Comparison of ENCODE assay signal across 8 cellular contexts in the genomic region with DNA sequence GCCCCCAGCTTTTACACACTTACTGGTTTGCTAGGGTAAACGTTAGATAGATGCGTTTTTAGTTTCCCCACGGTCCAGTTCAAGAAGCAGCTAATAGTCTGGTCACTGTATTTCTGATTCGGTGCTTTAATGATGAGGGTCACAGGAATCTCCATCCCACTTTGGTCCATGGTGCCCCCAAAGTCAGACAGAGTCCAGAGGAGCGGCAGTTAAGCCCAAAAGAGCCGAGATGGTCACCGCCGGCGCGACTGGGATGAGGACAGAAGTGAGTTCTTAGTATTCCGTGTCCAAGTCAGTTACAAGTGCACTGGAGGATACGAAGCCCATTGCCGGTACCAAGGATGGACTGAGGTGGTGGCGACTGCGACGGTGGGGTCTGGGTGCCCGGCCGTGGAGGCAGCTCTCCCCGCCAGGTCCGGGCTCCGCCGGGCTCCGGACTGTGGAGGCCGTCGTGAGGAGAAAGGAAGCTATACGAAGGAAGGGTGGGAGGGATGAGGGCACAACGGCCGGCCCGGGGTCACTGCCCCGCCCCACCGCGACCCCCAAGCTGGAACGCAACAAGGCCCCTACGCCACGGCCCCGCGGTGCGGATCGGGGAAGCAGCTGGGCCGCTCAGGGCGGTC. TPM values are rescaled to one million over a fixed set of nuclear protein-coding genes. Genes with fewer than 3 reads are reported as not detected.
DNase-seq lines count a peak whose midpoint lies in the region; ATAC-seq and TF ChIP-seq lines count a peak whose summit lies in the region.

No MANE protein-coding gene starts in this region.

- peaks cover 0 to 7% (median 0%) of the 10 kb centered on the region in 3 donors for H3K9me3 Mint-ChIP-seq in T-cell
- peaks cover 0 to 4% (median 0%) of the 10 kb centered on the region in 11 donors for H3K9me3 Mint-ChIP-seq in naive thymus-derived CD4-positive, alpha-beta T cell

- no peaks in the 10 kb centered on the region for H3K27me3 ChIP-seq in naive thymus-derived CD4-positive, alpha-beta T cell (ENCODE audit: control insufficient read depth in 2 of 2, insufficient read depth in 2 of 2, low read length in 2 of 2)

- peaks cover 54 to 70% (median 64%) of the 10 kb centered on the region in 3 donors for H3K4me1 Mint-ChIP-seq in T-cell
- peaks cover 53 to 69% (median 64%) of the 10 kb centered on the region in 7 donors for H3K4me1 Mint-ChIP-seq in naive thymus-derived CD4-positive, alpha-beta T cell

- no peaks in the 10 kb centered on the region for H3K27me3 Mint-ChIP-seq in T-cell
- no peaks in the 10 kb centered on the region for H3K27me3 Mint-ChIP-seq in naive thymus-derived CD4-positive, alpha-beta T cell

- H3K4me1 ChIP-seq in naive thymus-derived CD4-positive, alpha-beta T cell (ENCODE audit: control insufficient read depth in 2 of 2, insufficient read depth in 2 of 2, low read length in 2 of 2): peaks cover 23 to 24% of the 10 kb centered on the region in 2 donors

- intact Hi-C loops in naive thymus-derived CD4-positive, alpha-beta T cell (cut with micrococcal nuclease): loop anchor here (2.0 to 10.0 kb wide), 6 partner anchors 31 to 1651 kb away; partner anchors contain the start of gene DPY19L1 (in 1 of the 2)

- H3K9me3 ChIP-seq in naive thymus-derived CD4-positive, alpha-beta T cell (ENCODE audit: control insufficient read depth in 2 of 3, low read length in 3 of 3): no peaks in the 10 kb centered on the region

- H3K4me3 ChIP-seq in AG10803 (ENCODE audit: low read length): peak overlapping the region; percentile 77
- H3K4me3 ChIP-seq in epithelial cell of esophagus (ENCODE audit: low read length): peak overlapping the region; percentile 90
- peak overlapping the region; percentile 92 for H3K4me3 ChIP-seq in naive thymus-derived CD4-positive, alpha-beta T cell (ENCODE audit: low read length)

- TF ChIP-seq CTCF in AG10803 (conservative IDR thresholded peaks at IDR 0.05; ENCODE audit: low read length): no peak
- TF ChIP-seq CTCF in epithelial cell of esophagus (IDR thresholded peaks at IDR 0.05; ENCODE audit: insufficient read depth, low read depth, low read length, missing control alignments): no peak

- peak overlapping the region; percentile 96 to 99 (median 97) for H3K4me3 Mint-ChIP-seq in T-cell
- H3K4me3 Mint-ChIP-seq in naive thymus-derived CD4-positive, alpha-beta T cell: peak overlapping the region; percentile 87 to 99 (median 92)

- peaks cover 25% of the 10 kb centered on the region for H3K36me3 Mint-ChIP-seq in T-cell
- peaks cover 4 to 26% (median 9%) of the 10 kb centered on the region in 5 donors for H3K36me3 Mint-ChIP-seq in naive thymus-derived CD4-positive, alpha-beta T cell

- POLR2A ChIA-PET in T-cell (lab: Charles Lee): interaction anchor here (0.5 to 3.7 kb wide), 13 partner anchors 14 to 597 kb away, joined by 3 to 22 read pairs (median 5); partner anchors contain the start of gene SEPTIN7 (in 1 of the 2)
- POLR2A ChIA-PET in naive thymus-derived CD4-positive, alpha-beta T cell (lab: Charles Lee): interaction anchor here (0.6 to 9.3 kb wide), 14 partner anchors 11 to 1092 kb away, joined by 3 to 110 read pairs (median 4); partner anchors contain the start of gene SEPTIN7

- DNase-seq in AG10803 (ENCODE audit: low read depth): no peak
- DNase-seq in T-cell: peak in 3 of 34 experiments; percentile 7 to 18 (median 18)
- no peak for DNase-seq in epithelial cell of esophagus (ENCODE audit: low read depth)
- DNase-seq in naive thymus-derived CD4-positive, alpha-beta T cell: peak in 2 of 9 donors; percentile 17 to 35
- no peak for DNase-seq in AML-193 (lab: John Stamatoyannopoulos, UW)

- CTCF ChIA-PET in T-cell (lab: Charles Lee): interaction anchor here (0.6 to 2.6 kb wide), 3 partner anchors 31 to 111 kb away, joined by 3 to 20 read pairs (median 6); partner anchors contain the start of gene SEPTIN7 (in 1 of the 2)
- CTCF ChIA-PET in naive thymus-derived CD4-positive, alpha-beta T cell (lab: Charles Lee): interaction anchor here (1.4 kb wide), 1 partner anchor 107 kb away, joined by 6 read pairs; the partner anchor contains the start of gene SEPTIN7

- ATAC-seq in GM19035 (IDR thresholded peaks at IDR 0.05; ENCODE audit: unreplicated experiment) (peak; percentile 19), HG03196 (IDR thresholded peaks at IDR 0.05; ENCODE audit: unreplicated experiment) (peak; percentile 17), T-cell (replicated peaks in 1 of 4) (peak in 3 of 4 experiments; percentile 5 to 7 (median 7)), GM19324 (IDR thresholded peaks at IDR 0.05; ENCODE audit: low FRiP score, unreplicated experiment) (no peak)
- peak; percentile 0 for ATAC-seq in naive thymus-derived CD4-positive, alpha-beta T cell

- peak overlapping the region; percentile 98 for H3K27ac ChIP-seq in naive thymus-derived CD4-positive, alpha-beta T cell (ENCODE audit: low read depth, low read length)

- peak overlapping the region; percentile 93 to 99 for H3K27ac Mint-ChIP-seq in T-cell
- peak overlapping the region; percentile 93 to 99 (median 97) for H3K27ac Mint-ChIP-seq in naive thymus-derived CD4-positive, alpha-beta T cell

- peaks cover 0 to 8% (median 0%) of the 10 kb centered on the region in 3 experiments for H3K36me3 ChIP-seq in naive thymus-derived CD4-positive, alpha-beta T cell (ENCODE audit: control insufficient read depth in 2 of 3, insufficient read depth in 3 of 3, low read length in 3 of 3)

RNA-seq across cellular contexts. Expression of gene HERPUD2, which starts 0.7 kb away (rescaled TPM):
- total RNA-seq in T-cell: 100 to 1,000 TPM in 1 of 5 donors, 10 to 100 TPM in 4; 58.4 to 122 (median 67.5) TPM
- 10 to 100 TPM; 38.1 to 92.6 (median 62.4) TPM for total RNA-seq in naive thymus-derived CD4-positive, alpha-beta T cell
- 10 to 100 TPM; 68.7 to 76.8 TPM for polyA plus RNA-seq in naive thymus-derived CD4-positive, alpha-beta T cell
